Comparison of ENCODE assay signal across 32 cellular contexts in genomic region chr4:105198541-105198940, GRCh38.
"Had no signal": no experiment of that assay in that cellular context is flagged by ENCODE, and none has a peak within 500 bp of the region (broad histone marks: within the 10 kb centered on the region; RNA-seq: fewer than 3 reads in every experiment).

No MANE protein-coding gene starts in this region.

- H3K4me1 ChIP-seq: prostate gland had no signal

- H3K9me3 ChIP-seq: ascending aorta, esophagus squamous epithelium, gastroesophageal sphincter, ovary, prostate gland, stomach, thyroid gland, upper lobe of left lung, vagina had no signal

- H3K27me3 ChIP-seq: ascending aorta, brain microvascular endothelial cell, esophagus squamous epithelium, gastroesophageal sphincter, hepatocyte, ovary, stomach, thyroid gland, upper lobe of left lung, vagina had no signal

- H2AFZ ChIP-seq: hepatocyte had no signal

- H3K9me3 Mint-ChIP-seq: activated naive CD8-positive, alpha-beta T cell treated with anti-CD3 and anti-CD28 coated beads for 36 hours; mesothelial cell of epicardium; naive B cell; nephron progenitor cell had no signal

- H3K36me3 Mint-ChIP-seq: naive B cell had no signal

- H3K4me3 ChIP-seq: ascending aorta, esophagus squamous epithelium, gastroesophageal sphincter, hepatocyte, ovary, prostate gland, smooth muscle cell, stomach, thyroid gland, upper lobe of left lung, vagina had no signal

- DNase-seq: activated CD4-positive, alpha-beta T cell treated with anti-CD3 and anti-CD28 coated beads for 48 hours; activated CD4-positive, alpha-beta T cell treated with anti-CD3 and anti-CD28 coated beads, Interleukin-2, amount 50 U/mL, for 48 hours; activated CD8-positive, alpha-beta memory T cell treated with anti-CD3 and anti-CD28 coated beads for 24 hours; activated effector memory CD4-positive, alpha-beta T cell treated with Interleukin-2 at 50 U/mL for 16 hours; activated naive CD4-positive, alpha-beta T cell treated with Interleukin-2 at 50 U/mL for 16 hours; activated naive CD8-positive, alpha-beta T cell treated with anti-CD3 and anti-CD28 coated beads for 36 hours; brain microvascular endothelial cell; esophagus squamous epithelium; islet precursor cell; left colon; naive B cell; nephron progenitor cell; ovary; retina; stimulated activated CD4-positive, alpha-beta T cell treated with anti-CD3 and anti-CD28 coated beads, Interleukin-1b, Interleukin-23, amount 100 ng/mL, for 48 hours; stimulated activated CD4-positive, alpha-beta T cell treated with anti-CD3 and anti-CD28 coated beads, Interleukin-4, amount 100 ng/mL, for 4 hours; stimulated activated CD8-positive, alpha-beta memory T cell treated with anti-CD3 and anti-CD28 coated beads, Interleukin-4, amount 100 ng/mL, for 48 hours; stimulated activated naive B cell treated with anti-CD40 and anti-IgM and Interleukin-4, amounts not matched to agents 10 μg/mL and 1 μg/mL and 100 μg/mL, for 72 hours; stomach; T-helper 9 cell; thyroid gland; upper lobe of left lung had no signal

- H3K27ac Mint-ChIP-seq: activated naive CD8-positive, alpha-beta T cell treated with anti-CD3 and anti-CD28 coated beads for 36 hours; mesothelial cell of epicardium; nephron progenitor cell; stimulated activated naive B cell treated with anti-CD40 and anti-IgM and Interleukin-4, amounts not matched to agents 10 μg/mL and 1 μg/mL and 100 μg/mL, for 72 hours had no signal

- H3K27me3 Mint-ChIP-seq: activated naive CD8-positive, alpha-beta T cell treated with anti-CD3 and anti-CD28 coated beads for 36 hours; naive B cell; stimulated activated naive B cell treated with anti-CD40 and anti-IgM and Interleukin-4, amounts not matched to agents 10 μg/mL and 1 μg/mL and 100 μg/mL, for 72 hours had no signal

- H3K4me1 Mint-ChIP-seq: nephron progenitor cell had no signal

- H3K4me3 Mint-ChIP-seq: activated naive CD8-positive, alpha-beta T cell treated with anti-CD3 and anti-CD28 coated beads for 36 hours; mesothelial cell of epicardium; naive B cell; nephron progenitor cell; stimulated activated naive B cell treated with anti-CD40 and anti-IgM and Interleukin-4, amounts not matched to agents 10 μg/mL and 1 μg/mL and 100 μg/mL, for 72 hours had no signal

- ATAC-seq: gastroesophageal sphincter; left colon; sciatic nerve; stimulated activated naive B cell treated with anti-CD40 and anti-IgM and Interleukin-4, amounts not matched to agents 10 μg/mL and 1 μg/mL and 100 μg/mL, for 72 hours had no signal

- H3K4me2 ChIP-seq: hepatocyte, smooth muscle cell had no signal

- H3K27ac ChIP-seq: ascending aorta, epithelial cell of prostate, esophagus squamous epithelium, gastroesophageal sphincter, hepatocyte, ovary, prostate gland, stomach, thyroid gland, upper lobe of left lung, vagina, VCaP had no signal

- H3K36me3 ChIP-seq: ascending aorta, brain microvascular endothelial cell, gastroesophageal sphincter, ovary, prostate gland, thyroid gland, upper lobe of left lung, vagina had no signal
